38 cellular contexts compared by ENCODE assay signal in genomic region chr22:19734163-19734562, GRCh38. TPM values are rescaled to one million over a fixed set of nuclear protein-coding genes. Genes with fewer than 3 reads are reported as not detected.
"Had no signal": no experiment of that assay in that cellular context is flagged by ENCODE, and none has a peak within 500 bp of the region (broad histone marks: within the 10 kb centered on the region; RNA-seq: fewer than 3 reads in every experiment).

No MANE protein-coding gene starts in this region.

- H3K9me3 Mint-ChIP-seq: activated B cell treated with CpG ODN at 0.5 μM for 24 hours; activated CD4-positive, alpha-beta memory T cell treated with anti-CD3 and anti-CD28 coated beads, Interleukin-2, amount 10 ng/mL, durations not matched to agents 7 days and 5 days; activated CD4-positive, alpha-beta T cell treated with anti-CD3 and anti-CD28 coated beads, Interleukin-2, amount 10 ng/mL, durations not matched to agents 7 days and 5 days; activated naive CD4-positive, alpha-beta T cell treated with anti-CD3 and anti-CD28 coated beads, Interleukin-2, amount 10 ng/mL, durations not matched to agents 7 days and 5 days; activated naive CD4-positive, alpha-beta T cell treated with anti-CD3 and anti-CD28 coated beads, Interleukin-2, amount 50 U/mL, for 24 hours; activated naive CD8-positive, alpha-beta T cell treated with anti-CD3 and anti-CD28 coated beads, Interleukin-2, amount 10 ng/mL, durations not matched to agents 7 days and 5 days; activated naive CD8-positive, alpha-beta T cell treated with anti-CD3 and anti-CD28 coated beads, Interleukin-2, amount 50 U/mL, for 24 hours; activated T-cell treated with anti-CD3 and anti-CD28 coated beads, Interleukin-2, amount 50 U/mL, for 24 hours; activated T-helper 2 cell treated with anti-CD3 and anti-CD28 coated beads, Interferon-gamma antibody, Interleukin-2, Interleukin-4, amounts not matched to agents 10 μg/mL and 5 μg/mL and 100 μg/mL, durations not matched to agents 14 hours and 24 hours and 36 hours; brain; central memory CD8-positive, alpha-beta T cell; T-helper 1 cell treated with Interleukin-12 subunit alpha and Interleukin-12 subunit beta and Interleukin-4 antibody, amounts not matched to agents 30 μg/mL and 1 μg/mL, for 36 hours; T-helper 2 cell treated with Interferon-gamma antibody and Interleukin-4, amounts not matched to agents 5 μg/mL and 100 μg/mL, for 36 hours had no signal

- H3K27ac ChIP-seq: ascending aorta, cardiac muscle cell, VCaP had no signal

- H3K27me3 Mint-ChIP-seq: activated CD4-positive, alpha-beta T cell treated with anti-CD3 and anti-CD28 coated beads, Interleukin-2, amount 10 ng/mL, durations not matched to agents 7 days and 5 days; activated CD8-positive, alpha-beta memory T cell treated with anti-CD3 and anti-CD28 coated beads, Interleukin-2, amount 10 ng/mL, durations not matched to agents 7 days and 5 days; activated naive CD4-positive, alpha-beta T cell treated with anti-CD3 and anti-CD28 coated beads, Interleukin-2, amount 50 U/mL, for 24 hours; activated naive CD8-positive, alpha-beta T cell; activated naive CD8-positive, alpha-beta T cell treated with anti-CD3 and anti-CD28 coated beads, Interleukin-2, amount 50 U/mL, for 24 hours; activated T-cell treated with anti-CD3 and anti-CD28 coated beads, Interleukin-2, amount 50 U/mL, for 24 hours; central memory CD8-positive, alpha-beta T cell had no signal

- ATAC-seq: activated CD8-positive, alpha-beta memory T cell treated with anti-CD3 and anti-CD28 coated beads, Interleukin-2, amount 10 ng/mL, durations not matched to agents 7 days and 5 days; activated CD8-positive, alpha-beta T cell treated with anti-CD3 and anti-CD28 coated beads, Interleukin-2, amount 10 ng/mL, durations not matched to agents 7 days and 5 days; activated naive CD8-positive, alpha-beta T cell treated with anti-CD3 and anti-CD28 coated beads, Interleukin-2, amount 50 U/mL, for 24 hours had no signal

- H3K36me3 ChIP-seq: ascending aorta, cardiac muscle cell had no signal

- H3K27ac Mint-ChIP-seq: activated B cell treated with CpG ODN at 0.5 μM for 24 hours; activated CD4-positive, alpha-beta memory T cell treated with anti-CD3 and anti-CD28 coated beads, Interleukin-2, amount 10 ng/mL, durations not matched to agents 7 days and 5 days; activated CD4-positive, alpha-beta T cell treated with anti-CD3 and anti-CD28 coated beads, Interleukin-2, amount 10 ng/mL, durations not matched to agents 7 days and 5 days; activated CD8-positive, alpha-beta memory T cell treated with anti-CD3 and anti-CD28 coated beads, Interleukin-2, amount 10 ng/mL, durations not matched to agents 7 days and 5 days; activated CD8-positive, alpha-beta T cell treated with anti-CD3 and anti-CD28 coated beads, Interleukin-2, amount 10 ng/mL, durations not matched to agents 7 days and 5 days; activated naive CD4-positive, alpha-beta T cell treated with anti-CD3 and anti-CD28 coated beads, Interleukin-2, amount 10 ng/mL, durations not matched to agents 7 days and 5 days; activated naive CD4-positive, alpha-beta T cell treated with anti-CD3 and anti-CD28 coated beads, Interleukin-2, amount 50 U/mL, for 24 hours; activated naive CD8-positive, alpha-beta T cell; activated naive CD8-positive, alpha-beta T cell treated with anti-CD3 and anti-CD28 coated beads, Interleukin-2, amount 10 ng/mL, durations not matched to agents 7 days and 5 days; activated naive CD8-positive, alpha-beta T cell treated with anti-CD3 and anti-CD28 coated beads, Interleukin-2, amount 50 U/mL, for 24 hours; activated T-cell treated with anti-CD3 and anti-CD28 coated beads, Interleukin-2, amount 50 U/mL, for 24 hours; activated T-helper 2 cell treated with anti-CD3 and anti-CD28 coated beads, Interferon-gamma antibody, Interleukin-2, Interleukin-4, amounts not matched to agents 10 μg/mL and 5 μg/mL and 100 μg/mL, durations not matched to agents 14 hours and 24 hours and 36 hours; T-helper 1 cell treated with Interleukin-12 subunit alpha and Interleukin-12 subunit beta and Interleukin-4 antibody, amounts not matched to agents 30 μg/mL and 1 μg/mL, for 36 hours; T-helper 2 cell treated with Interferon-gamma antibody and Interleukin-4, amounts not matched to agents 5 μg/mL and 100 μg/mL, for 36 hours had no signal

- H3K4me1 Mint-ChIP-seq: activated naive CD8-positive, alpha-beta T cell treated with anti-CD3 and anti-CD28 coated beads, Interleukin-2, amount 50 U/mL, for 24 hours had no signal

- H3K4me3 Mint-ChIP-seq: activated B cell treated with CpG ODN at 0.5 μM for 24 hours; activated CD4-positive, alpha-beta memory T cell treated with anti-CD3 and anti-CD28 coated beads, Interleukin-2, amount 10 ng/mL, durations not matched to agents 7 days and 5 days; activated CD4-positive, alpha-beta T cell treated with anti-CD3 and anti-CD28 coated beads, Interleukin-2, amount 10 ng/mL, durations not matched to agents 7 days and 5 days; activated CD8-positive, alpha-beta memory T cell treated with anti-CD3 and anti-CD28 coated beads, Interleukin-2, amount 10 ng/mL, durations not matched to agents 7 days and 5 days; activated CD8-positive, alpha-beta T cell treated with anti-CD3 and anti-CD28 coated beads, Interleukin-2, amount 10 ng/mL, durations not matched to agents 7 days and 5 days; activated naive CD4-positive, alpha-beta T cell treated with anti-CD3 and anti-CD28 coated beads, Interleukin-2, amount 10 ng/mL, durations not matched to agents 7 days and 5 days; activated naive CD4-positive, alpha-beta T cell treated with anti-CD3 and anti-CD28 coated beads, Interleukin-2, amount 50 U/mL, for 24 hours; activated naive CD8-positive, alpha-beta T cell; activated naive CD8-positive, alpha-beta T cell treated with anti-CD3 and anti-CD28 coated beads, Interleukin-2, amount 10 ng/mL, durations not matched to agents 7 days and 5 days; activated naive CD8-positive, alpha-beta T cell treated with anti-CD3 and anti-CD28 coated beads, Interleukin-2, amount 50 U/mL, for 24 hours; activated T-cell treated with anti-CD3 and anti-CD28 coated beads, Interleukin-2, amount 50 U/mL, for 24 hours; brain; central memory CD8-positive, alpha-beta T cell; T-helper 1 cell treated with Interleukin-12 subunit alpha and Interleukin-12 subunit beta and Interleukin-4 antibody, amounts not matched to agents 30 μg/mL and 1 μg/mL, for 36 hours; T-helper 2 cell treated with Interferon-gamma antibody and Interleukin-4, amounts not matched to agents 5 μg/mL and 100 μg/mL, for 36 hours had no signal

- H3K4me3 ChIP-seq: ascending aorta, cardiac muscle cell had no signal

- DNase-seq: activated B cell treated with CpG ODN at 0.5 μM for 24 hours; activated CD4-positive, alpha-beta memory T cell treated with anti-CD3 and anti-CD28 coated beads, Interleukin-2, amount 10 ng/mL, durations not matched to agents 7 days and 5 days; activated CD4-positive, alpha-beta T cell treated with anti-CD3 and anti-CD28 coated beads for 4 hours; activated CD4-positive, alpha-beta T cell treated with anti-CD3 and anti-CD28 coated beads, Interleukin-2, amount 10 ng/mL, durations not matched to agents 7 days and 5 days; activated CD4-positive, alpha-beta T cell treated with anti-CD3 and anti-CD28 coated beads, Interleukin-2, amount 50 U/mL, for 48 hours; activated CD4-positive, CD25-positive, alpha-beta regulatory T cell treated with anti-CD3 and anti-CD28 coated beads, Interleukin-2, amount 50 U/mL, for 72 hours; activated CD8-positive, alpha-beta memory T cell treated with anti-CD3 and anti-CD28 coated beads for 24 hours; activated CD8-positive, alpha-beta memory T cell treated with anti-CD3 and anti-CD28 coated beads, Interleukin-2, amount 10 ng/mL, durations not matched to agents 7 days and 5 days; activated CD8-positive, alpha-beta memory T cell treated with anti-CD3 and anti-CD28 coated beads, Interleukin-2, amount 50 U/mL, for 48 hours; activated CD8-positive, alpha-beta T cell treated with anti-CD3 and anti-CD28 coated beads, Interleukin-2, amount 10 ng/mL, durations not matched to agents 7 days and 5 days; activated effector memory CD4-positive, alpha-beta T cell treated with Interleukin-2 at 50 U/mL for 16 hours; activated gamma-delta T cell; activated naive CD4-positive, alpha-beta T cell treated with anti-CD3 and anti-CD28 coated beads, Interleukin-2, amount 10 ng/mL, durations not matched to agents 7 days and 5 days; activated naive CD4-positive, alpha-beta T cell treated with Interleukin-2 at 50 U/mL for 16 hours; activated naive CD8-positive, alpha-beta T cell treated with anti-CD3 and anti-CD28 coated beads, Interleukin-2, amount 10 ng/mL, durations not matched to agents 7 days and 5 days; activated naive CD8-positive, alpha-beta T cell treated with anti-CD3 and anti-CD28 coated beads, Interleukin-2, amount 50 U/mL, for 24 hours; activated T-cell treated with anti-CD3 and anti-CD28 coated beads, Interleukin-2, amount 50 U/mL, for 24 hours; activated T-cell treated with anti-CD3 and anti-CD28 coated beads, Interleukin-2, amount 50 U/mL, for 48 hours; amygdala; anterior cingulate cortex; caudate nucleus; cerebellar nuclear complex; T-helper 1 cell; T-helper 2 cell; T-helper 9 cell had no signal

- FAIRE-seq: bronchial epithelial cell, TTC549 had no signal

- H3K27me3 ChIP-seq: ascending aorta had no signal

- H3K9me3 ChIP-seq: ascending aorta had no signal

- H3K36me3 Mint-ChIP-seq: activated CD8-positive, alpha-beta memory T cell treated with anti-CD3 and anti-CD28 coated beads, Interleukin-2, amount 10 ng/mL, durations not matched to agents 7 days and 5 days; activated naive CD4-positive, alpha-beta T cell treated with anti-CD3 and anti-CD28 coated beads, Interleukin-2, amount 10 ng/mL, durations not matched to agents 7 days and 5 days; activated naive CD4-positive, alpha-beta T cell treated with anti-CD3 and anti-CD28 coated beads, Interleukin-2, amount 50 U/mL, for 24 hours; activated naive CD8-positive, alpha-beta T cell; activated naive CD8-positive, alpha-beta T cell treated with anti-CD3 and anti-CD28 coated beads, Interleukin-2, amount 10 ng/mL, durations not matched to agents 7 days and 5 days; brain had no signal

RNA-seq across cellular contexts. Expression of gene GP1BB, which starts 10.8 kb away (rescaled TPM):
- total RNA-seq: activated B cell treated with CpG ODN at 0.5 μM for 24 hours; activated CD4-positive, alpha-beta memory T cell treated with anti-CD3 and anti-CD28 coated beads, Interleukin-2, amount 10 ng/mL, durations not matched to agents 7 days and 5 days; activated CD4-positive, alpha-beta T cell treated with anti-CD3 and anti-CD28 coated beads, Interleukin-2, amount 10 ng/mL, durations not matched to agents 7 days and 5 days; activated CD8-positive, alpha-beta memory T cell treated with anti-CD3 and anti-CD28 coated beads, Interleukin-2, amount 10 ng/mL, durations not matched to agents 7 days and 5 days; activated CD8-positive, alpha-beta T cell treated with anti-CD3 and anti-CD28 coated beads, Interleukin-2, amount 10 ng/mL, durations not matched to agents 7 days and 5 days; activated naive CD8-positive, alpha-beta T cell treated with anti-CD3 and anti-CD28 coated beads, Interleukin-2, amount 10 ng/mL, durations not matched to agents 7 days and 5 days; activated T-helper 2 cell treated with anti-CD3 and anti-CD28 coated beads, Interferon-gamma antibody, Interleukin-2, Interleukin-4, amounts not matched to agents 10 μg/mL and 5 μg/mL and 100 μg/mL, durations not matched to agents 14 hours and 24 hours and 36 hours; bronchial epithelial cell had no signal

RNA-seq across cellular contexts. Expression of gene SEPTIN5, which starts 19.9 kb away (rescaled TPM):
- total RNA-seq: activated B cell treated with CpG ODN at 0.5 μM for 24 hours; activated CD4-positive, alpha-beta memory T cell treated with anti-CD3 and anti-CD28 coated beads, Interleukin-2, amount 10 ng/mL, durations not matched to agents 7 days and 5 days; activated CD4-positive, alpha-beta T cell treated with anti-CD3 and anti-CD28 coated beads, Interleukin-2, amount 10 ng/mL, durations not matched to agents 7 days and 5 days; activated naive CD8-positive, alpha-beta T cell treated with anti-CD3 and anti-CD28 coated beads, Interleukin-2, amount 10 ng/mL, durations not matched to agents 7 days and 5 days had no signal

RNA-seq across cellular contexts. Expression of gene TBX1, which starts 26.4 kb away (rescaled TPM):
- total RNA-seq: activated B cell treated with CpG ODN at 0.5 μM for 24 hours; activated CD4-positive, alpha-beta memory T cell treated with anti-CD3 and anti-CD28 coated beads, Interleukin-2, amount 10 ng/mL, durations not matched to agents 7 days and 5 days; activated CD4-positive, alpha-beta T cell treated with anti-CD3 and anti-CD28 coated beads, Interleukin-2, amount 10 ng/mL, durations not matched to agents 7 days and 5 days; ascending aorta; chondrocyte had no signal
